ENCODE assay signal across 1 cellular context in the genomic region with DNA sequence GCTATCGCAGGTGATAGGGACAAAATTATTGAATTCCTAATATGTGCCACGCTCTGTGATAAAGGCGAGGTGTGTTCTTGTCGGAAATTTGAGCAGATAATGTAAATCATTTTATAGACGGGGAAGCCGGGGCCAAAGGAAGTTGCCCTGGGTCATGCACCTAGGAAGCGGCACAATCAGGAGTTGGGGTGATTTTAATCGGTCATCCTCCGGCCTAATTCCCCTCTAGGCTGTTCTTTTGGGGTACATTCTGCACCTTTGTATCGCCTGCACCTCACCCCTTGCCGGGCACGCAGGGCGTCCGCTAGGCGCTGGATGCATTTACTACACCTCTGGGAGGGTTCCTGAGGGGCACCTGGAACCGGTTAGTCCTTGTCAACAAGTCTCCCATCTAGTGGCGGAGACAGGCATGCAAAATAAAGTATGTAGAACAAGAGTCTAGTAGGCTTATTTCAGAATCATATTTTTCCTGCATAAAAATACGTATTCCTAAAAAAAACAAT.
A peak's percentile ranks its signal among the peaks of the same experiment; 100 is the strongest.
TF ChIP-seq lines count a peak whose summit lies in the region.

No MANE protein-coding gene starts in this region.

TF ChIP-seq in H1, 55 proteins besides CTCF, POLR2A, EP300 and RAD21:
- TF ChIP-seq GTF2F1 (IDR thresholded peaks at IDR 0.05; ENCODE audit: borderline replicate concordance, low read depth, low read length) (no peak), CBX5 (IDR thresholded peaks at IDR 0.05; ENCODE audit: low read depth, low read length) (no peak), SIRT6 (IDR thresholded peaks at IDR 0.05; ENCODE audit: low read length) (no peak), RBBP5 (IDR thresholded peaks at IDR 0.05; ENCODE audit: borderline replicate concordance, low read depth, low read length) (0 out of 2 replicates have a peak, but pooled peaks have one; percentile 10), ASH2L (IDR thresholded peaks at IDR 0.05; ENCODE audit: low read length) (peak; percentile 39), RFX5 (IDR thresholded peaks at IDR 0.05; ENCODE audit: borderline replicate concordance, low read depth, low read length) (no peak), USF2 (IDR thresholded peaks at IDR 0.05; ENCODE audit: low read length) (no peak), MAFK (IDR thresholded peaks at IDR 0.05; ENCODE audit: low read depth, low read length) (no peak), KDM4A (IDR thresholded peaks at IDR 0.05; ENCODE audit: low read depth, low read length, severe bottlenecking) (no peak)
TF ChIP-seq in H1: peak in this region for 2.
